Comparison of ENCODE assay signal across 13 cellular contexts in the genomic region with DNA sequence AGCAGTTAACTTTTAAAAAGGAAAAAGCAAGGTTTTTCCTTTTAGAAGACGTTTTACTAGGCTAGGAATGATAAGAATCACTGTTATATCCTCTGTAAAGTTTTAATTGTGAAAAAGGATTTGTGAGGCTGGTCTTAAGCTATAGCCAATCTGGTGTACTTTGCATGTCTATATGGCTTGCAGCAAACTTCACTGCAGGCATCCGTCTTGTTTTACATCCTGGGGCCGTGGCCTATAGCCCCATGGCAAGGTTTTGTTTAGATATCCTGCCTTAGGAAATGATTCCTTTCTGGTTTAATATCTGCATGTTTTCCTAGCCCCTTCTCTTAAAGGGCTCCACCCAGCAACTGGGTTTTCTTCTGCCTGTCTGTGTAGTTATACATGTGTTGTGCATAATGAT.
A peak's percentile ranks its signal among the peaks of the same experiment; 100 is the strongest.
DNase-seq lines count a peak whose midpoint lies in the region; ATAC-seq, FAIRE-seq and TF ChIP-seq lines count a peak whose summit lies in the region.
"Had no signal": no experiment of that assay in that cellular context is flagged by ENCODE, and none has a peak within 500 bp of the region (broad histone marks: within the 10 kb centered on the region; RNA-seq: fewer than 3 reads in every experiment).

No MANE protein-coding gene starts in this region.

- H3K27me3 Mint-ChIP-seq in WTC11 (ENCODE audit: low read depth) (peaks cover 7% of the 10 kb centered on the region), mesothelial cell of epicardium (ENCODE audit: low read depth) (peaks cover 2% of the 10 kb centered on the region)

- no peak overlapping the region for H3K4me3 ChIP-seq in HUES6 (ENCODE audit: low read depth, low read length)
- H3K4me3 ChIP-seq: BLaER1 treated with 17β-estradiol and CSF1 and Interleukin-3, amounts not matched to agents 10 nM and 100 nM; GM12878 had no signal

- FAIRE-seq in GM18507 (lab: Jason Lieb, UNC) = peak; percentile 15
- FAIRE-seq: GM12878, H54 had no signal

- H3K27ac Mint-ChIP-seq in WTC11 = peak overlapping the region; percentile 96
- H3K27ac Mint-ChIP-seq in mesothelial cell of epicardium = peak overlapping the region; percentile 43
- H3K27ac Mint-ChIP-seq: CD4-positive, CD25-positive, alpha-beta regulatory T cell had no signal

- TF ChIP-seq CTCF in WTC11 (IDR thresholded peaks at IDR 0.05) (no peak), mesothelial cell of epicardium (IDR thresholded peaks at IDR 0.05; ENCODE audit: unreplicated experiment) (no peak)

- no peak overlapping the region for H3K4me3 Mint-ChIP-seq in WTC11
- no peak overlapping the region for H3K4me3 Mint-ChIP-seq in mesothelial cell of epicardium
- H3K4me3 Mint-ChIP-seq: CD4-positive, CD25-positive, alpha-beta regulatory T cell had no signal

- H3K27ac ChIP-seq in HUES6 (ENCODE audit: low read depth, low read length) = peak overlapping the region; percentile 71; the same call in 1 of the 2 replicates
- H3K27ac ChIP-seq: BLaER1 treated with 17β-estradiol and CSF1 and Interleukin-3, amounts not matched to agents 10 nM and 100 nM had no signal

- H3K36me3 Mint-ChIP-seq in WTC11 (peaks cover 43% of the 10 kb centered on the region), mesothelial cell of epicardium (no peaks in the 10 kb centered on the region)
- H3K36me3 Mint-ChIP-seq: CD4-positive, CD25-positive, alpha-beta regulatory T cell had no signal

- CTCF ChIA-PET in WTC11 (lab: Charles Lee) = interaction anchor here (0.7 to 1.3 kb wide), 3 partner anchors 198 to 502 kb away, joined by 3 to 10 read pairs (median 3); no protein-coding TSS in a partner anchor

- peaks cover 25% of the 10 kb centered on the region for H3K4me1 ChIP-seq in HUES6 (ENCODE audit: control insufficient read depth, insufficient read depth, low read length)
- H3K4me1 ChIP-seq: BLaER1 treated with 17β-estradiol and CSF1 and Interleukin-3, amounts not matched to agents 10 nM and 100 nM had no signal

- peak; percentile 91 for ATAC-seq in WTC11
- no peak for ATAC-seq in GM18858 (IDR thresholded peaks at IDR 0.05; ENCODE audit: unreplicated experiment)
- ATAC-seq: GM12878 had no signal

- H3K4me1 Mint-ChIP-seq in WTC11 = peaks cover 31% of the 10 kb centered on the region
- H3K4me1 Mint-ChIP-seq in mesothelial cell of epicardium = peaks cover 21% of the 10 kb centered on the region
- H3K4me1 Mint-ChIP-seq: CD4-positive, CD25-positive, alpha-beta regulatory T cell had no signal

- H3K9me3 ChIP-seq in HUES6 (ENCODE audit: control insufficient read depth, insufficient read depth, low read depth, low read length) = peaks cover 14% of the 10 kb centered on the region; the same call in 1 of the 2 replicates
- H3K9me3 ChIP-seq: BLaER1 treated with 17β-estradiol and CSF1 and Interleukin-3, amounts not matched to agents 10 nM and 100 nM had no signal

- POLR2A ChIA-PET in WTC11 (lab: Charles Lee) = no interaction called here

- H3K27me3 ChIP-seq in HUES6 (ENCODE audit: control insufficient read depth, insufficient read depth, low read length) = no peaks in the 10 kb centered on the region
- H3K27me3 ChIP-seq: BLaER1 treated with 17β-estradiol and CSF1 and Interleukin-3, amounts not matched to agents 10 nM and 100 nM had no signal

- DNase-seq in GM18507 (ENCODE audit: extremely low spot score, insufficient read length, low read depth) = no peak
- no peak for DNase-seq in WTC11 (ENCODE audit: low spot score)
- no peak for DNase-seq in mesothelial cell of epicardium (ENCODE audit: low spot score in 2 of 2, unreplicated experiment in 2 of 2)
- DNase-seq in NOMO-1 treated with DMSO at 0.1 percent for 48 hours (lab: John Stamatoyannopoulos, UW; ENCODE audit: unreplicated experiment) = no peak
- DNase-seq in anterior cingulate cortex (lab: John Stamatoyannopoulos, UW) = no peak
- DNase-seq: 8988T; CD4-positive, CD25-positive, alpha-beta regulatory T cell; DMS 273 treated with DMSO at 0.1 percent for 48 hours had no signal

- peaks cover 56% of the 10 kb centered on the region for H3K9me3 Mint-ChIP-seq in WTC11
- H3K9me3 Mint-ChIP-seq in mesothelial cell of epicardium = peaks cover 3% of the 10 kb centered on the region

- H3K36me3 ChIP-seq in HUES6 (ENCODE audit: control insufficient read depth, insufficient read depth, low read length) = no peaks in the 10 kb centered on the region
- H3K36me3 ChIP-seq: BLaER1 treated with 17β-estradiol and CSF1 and Interleukin-3, amounts not matched to agents 10 nM and 100 nM had no signal

- H3K9ac ChIP-seq in HUES6 (ENCODE audit: low read length) = no peak overlapping the region
- H3K9ac ChIP-seq: BLaER1 treated with 17β-estradiol and CSF1 and Interleukin-3, amounts not matched to agents 10 nM and 100 nM had no signal

TF ChIP-seq in WTC11, 78 proteins besides CTCF, POLR2A, EP300 and RAD21:
- TF ChIP-seq CREM (CRISPR knock-in tag; IDR thresholded peaks at IDR 0.05) (no peak), CBFB (CRISPR knock-in tag; IDR thresholded peaks at IDR 0.05; ENCODE audit: low read depth) (no peak), ZNF317 (CRISPR knock-in tag; IDR thresholded peaks at IDR 0.05; ENCODE audit: borderline replicate concordance, low read depth) (no peak), TEAD4 (CRISPR knock-in tag; IDR thresholded peaks at IDR 0.05) (no peak), SMAD4 (CRISPR knock-in tag; IDR thresholded peaks at IDR 0.05) (no peak), ZNF671 (CRISPR knock-in tag; IDR thresholded peaks at IDR 0.05) (no peak), ZNF138 (CRISPR knock-in tag; conservative IDR thresholded peaks at IDR 0.05) (no peak)
- TF ChIP-seq, protein P1, sequence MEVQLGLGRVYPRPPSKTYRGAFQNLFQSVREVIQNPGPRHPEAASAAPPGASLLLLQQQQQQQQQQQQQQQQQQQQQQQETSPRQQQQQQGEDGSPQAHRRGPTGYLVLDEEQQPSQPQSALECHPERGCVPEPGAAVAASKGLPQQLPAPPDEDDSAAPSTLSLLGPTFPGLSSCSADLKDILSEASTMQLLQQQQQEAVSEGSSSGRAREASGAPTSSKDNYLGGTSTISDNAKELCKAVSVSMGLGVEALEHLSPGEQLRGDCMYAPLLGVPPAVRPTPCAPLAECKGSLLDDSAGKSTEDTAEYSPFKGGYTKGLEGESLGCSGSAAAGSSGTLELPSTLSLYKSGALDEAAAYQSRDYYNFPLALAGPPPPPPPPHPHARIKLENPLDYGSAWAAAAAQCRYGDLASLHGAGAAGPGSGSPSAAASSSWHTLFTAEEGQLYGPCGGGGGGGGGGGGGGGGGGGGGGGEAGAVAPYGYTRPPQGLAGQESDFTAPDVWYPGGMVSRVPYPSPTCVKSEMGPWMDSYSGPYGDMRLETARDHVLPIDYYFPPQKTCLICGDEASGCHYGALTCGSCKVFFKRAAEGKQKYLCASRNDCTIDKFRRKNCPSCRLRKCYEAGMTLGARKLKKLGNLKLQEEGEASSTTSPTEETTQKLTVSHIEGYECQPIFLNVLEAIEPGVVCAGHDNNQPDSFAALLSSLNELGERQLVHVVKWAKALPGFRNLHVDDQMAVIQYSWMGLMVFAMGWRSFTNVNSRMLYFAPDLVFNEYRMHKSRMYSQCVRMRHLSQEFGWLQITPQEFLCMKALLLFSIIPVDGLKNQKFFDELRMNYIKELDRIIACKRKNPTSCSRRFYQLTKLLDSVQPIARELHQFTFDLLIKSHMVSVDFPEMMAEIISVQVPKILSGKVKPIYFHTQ (CRISPR knock-in tag; IDR thresholded peaks at IDR 0.05) = no peak
- TF ChIP-seq, protein P2, sequence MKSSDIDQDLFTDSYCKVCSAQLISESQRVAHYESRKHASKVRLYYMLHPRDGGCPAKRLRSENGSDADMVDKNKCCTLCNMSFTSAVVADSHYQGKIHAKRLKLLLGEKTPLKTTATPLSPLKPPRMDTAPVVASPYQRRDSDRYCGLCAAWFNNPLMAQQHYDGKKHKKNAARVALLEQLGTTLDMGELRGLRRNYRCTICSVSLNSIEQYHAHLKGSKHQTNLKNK (CRISPR knock-in tag; IDR thresholded peaks at IDR 0.05) = no peak
- TF ChIP-seq, protein P3, sequence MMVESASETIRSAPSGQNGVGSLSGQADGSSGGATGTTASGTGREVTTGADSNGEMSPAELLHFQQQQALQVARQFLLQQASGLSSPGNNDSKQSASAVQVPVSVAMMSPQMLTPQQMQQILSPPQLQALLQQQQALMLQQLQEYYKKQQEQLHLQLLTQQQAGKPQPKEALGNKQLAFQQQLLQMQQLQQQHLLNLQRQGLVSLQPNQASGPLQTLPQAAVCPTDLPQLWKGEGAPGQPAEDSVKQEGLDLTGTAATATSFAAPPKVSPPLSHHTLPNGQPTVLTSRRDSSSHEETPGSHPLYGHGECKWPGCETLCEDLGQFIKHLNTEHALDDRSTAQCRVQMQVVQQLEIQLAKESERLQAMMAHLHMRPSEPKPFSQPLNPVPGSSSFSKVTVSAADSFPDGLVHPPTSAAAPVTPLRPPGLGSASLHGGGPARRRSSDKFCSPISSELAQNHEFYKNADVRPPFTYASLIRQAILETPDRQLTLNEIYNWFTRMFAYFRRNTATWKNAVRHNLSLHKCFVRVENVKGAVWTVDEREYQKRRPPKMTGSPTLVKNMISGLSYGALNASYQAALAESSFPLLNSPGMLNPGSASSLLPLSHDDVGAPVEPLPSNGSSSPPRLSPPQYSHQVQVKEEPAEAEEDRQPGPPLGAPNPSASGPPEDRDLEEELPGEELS (CRISPR knock-in tag; IDR thresholded peaks at IDR 0.05) = no peak
- TF ChIP-seq, protein P4, sequence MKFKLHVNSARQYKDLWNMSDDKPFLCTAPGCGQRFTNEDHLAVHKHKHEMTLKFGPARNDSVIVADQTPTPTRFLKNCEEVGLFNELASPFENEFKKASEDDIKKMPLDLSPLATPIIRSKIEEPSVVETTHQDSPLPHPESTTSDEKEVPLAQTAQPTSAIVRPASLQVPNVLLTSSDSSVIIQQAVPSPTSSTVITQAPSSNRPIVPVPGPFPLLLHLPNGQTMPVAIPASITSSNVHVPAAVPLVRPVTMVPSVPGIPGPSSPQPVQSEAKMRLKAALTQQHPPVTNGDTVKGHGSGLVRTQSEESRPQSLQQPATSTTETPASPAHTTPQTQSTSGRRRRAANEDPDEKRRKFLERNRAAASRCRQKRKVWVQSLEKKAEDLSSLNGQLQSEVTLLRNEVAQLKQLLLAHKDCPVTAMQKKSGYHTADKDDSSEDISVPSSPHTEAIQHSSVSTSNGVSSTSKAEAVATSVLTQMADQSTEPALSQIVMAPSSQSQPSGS (CRISPR knock-in tag; IDR thresholded peaks at IDR 0.05; ENCODE audit: borderline replicate concordance, low read depth) = no peak
